24 cellular contexts compared by ENCODE assay signal in genomic region chr2:69807821-69808540, GRCh38. TPM values are rescaled to one million over a fixed set of nuclear protein-coding genes. Genes with fewer than 3 reads are reported as not detected.
A peak's percentile ranks its signal among the peaks of the same experiment; 100 is the strongest.
DNase-seq lines count a peak whose midpoint lies in the region; ATAC-seq and TF ChIP-seq lines count a peak whose summit lies in the region.
"Had no signal": no experiment of that assay in that cellular context is flagged by ENCODE, and none has a peak within 500 bp of the region (broad histone marks: within the 10 kb centered on the region; RNA-seq: fewer than 3 reads in every experiment).

No MANE protein-coding gene starts in this region.

- peaks cover 14% of the 10 kb centered on the region for H3K4me1 Mint-ChIP-seq in activated CD8-positive, alpha-beta T cell treated with anti-CD3 and anti-CD28 coated beads, Interleukin-2, amount 10 ng/mL, durations not matched to agents 7 days and 5 days (ENCODE audit: low read depth)
- H3K4me1 Mint-ChIP-seq in activated CD8-positive, alpha-beta T cell treated with anti-CD3 and anti-CD28 coated beads for 36 hours (ENCODE audit: low read depth): peaks cover 6% of the 10 kb centered on the region

- WGBS in neuronal stem cell (ENCODE audit: extremely low coverage in 2 of 2, insufficient read length in 2 of 2, insufficient replicate concordance in 1 of 2), 2 donors: no CpG with 5 or more reads among the region's 16 CpGs

- H3K4me1 ChIP-seq in neuronal stem cell (ENCODE audit: control insufficient read depth in 2 of 2, insufficient read depth in 1 of 2, low read depth in 1 of 2, low read length in 2 of 2): peaks cover 0 to 4% of the 10 kb centered on the region in 2 donors
- H3K4me1 ChIP-seq: A549, SJSA1 had no signal

- peaks cover 0 to 9% (median 0%) of the 10 kb centered on the region in 3 experiments for H3K27me3 ChIP-seq in neuronal stem cell (ENCODE audit: control insufficient read depth in 3 of 3, insufficient read depth in 3 of 3, low read depth in 1 of 3, low read length in 3 of 3)
- H3K27me3 ChIP-seq: MG63, SJSA1 had no signal

- no peaks in the 10 kb centered on the region for H3K79me1 ChIP-seq in neuronal stem cell (ENCODE audit: low read depth, low read length)

- H2BK12ac ChIP-seq in neuronal stem cell (ENCODE audit: low read length): no peak overlapping the region

- H2BK5ac ChIP-seq in neuronal stem cell (ENCODE audit: low read length): no peak overlapping the region

- no peak overlapping the region for H2AK5ac ChIP-seq in neuronal stem cell (ENCODE audit: low read depth, low read length)

- H3K9ac ChIP-seq in neuronal stem cell (ENCODE audit: low read depth, low read length, poor library complexity): no peak overlapping the region

- peaks cover 21% of the 10 kb centered on the region for H3K36me3 Mint-ChIP-seq in activated CD8-positive, alpha-beta T cell treated with anti-CD3 and anti-CD28 coated beads, Interleukin-2, amount 10 ng/mL, durations not matched to agents 7 days and 5 days (ENCODE audit: low read depth)
- peaks cover 4% of the 10 kb centered on the region for H3K36me3 Mint-ChIP-seq in activated CD8-positive, alpha-beta T cell treated with anti-CD3 and anti-CD28 coated beads for 36 hours (ENCODE audit: low read depth)
- H3K36me3 Mint-ChIP-seq: CD8-positive, alpha-beta T cell had no signal

- no peak for TF ChIP-seq CTCF in activated CD8-positive, alpha-beta T cell treated with anti-CD3 and anti-CD28 coated beads for 36 hours (IDR thresholded peaks at IDR 0.05)

- H3K9me3 Mint-ChIP-seq in activated CD8-positive, alpha-beta T cell treated with anti-CD3 and anti-CD28 coated beads, Interleukin-2, amount 10 ng/mL, durations not matched to agents 7 days and 5 days (ENCODE audit: insufficient read depth): no peaks in the 10 kb centered on the region
- no peaks in the 10 kb centered on the region for H3K9me3 Mint-ChIP-seq in activated CD8-positive, alpha-beta T cell treated with anti-CD3 and anti-CD28 coated beads for 36 hours
- H3K9me3 Mint-ChIP-seq: CD8-positive, alpha-beta T cell; T-cell had no signal

- DNase-seq in activated CD8-positive, alpha-beta T cell treated with anti-CD3 and anti-CD28 coated beads, Interleukin-2, amount 10 ng/mL, durations not matched to agents 7 days and 5 days: peak; percentile 9
- no peak for DNase-seq in activated CD8-positive, alpha-beta T cell treated with anti-CD3 and anti-CD28 coated beads for 36 hours
- DNase-seq in NCI-H69 (lab: John Stamatoyannopoulos, UW) (peak; percentile 87), neuronal stem cell (ENCODE audit: low spot score) (no peak), HCEC 1CT (no peak), HUDEP-2 (lab: John Stamatoyannopoulos, UW; ENCODE audit: unreplicated experiment in 76 of 76) (no peak)
- DNase-seq: Calu3; CD8-positive, alpha-beta T cell; DMS79 treated with DMSO at 0.1 percent for 48 hours; KBM-7; MG63; NCI-H1105 treated with DMSO at 0.1 percent for 48 hours; NCI-H146; NCI-H2227 treated with DMSO at 0.1 percent for 48 hours; NCI-H510A treated with DMSO at 0.1 percent for 48 hours; NCI-H82; Right ventricle myocardium superior; RPMI8226; T-cell had no signal

- H4K8ac ChIP-seq in neuronal stem cell (ENCODE audit: low read depth, low read length): no peak overlapping the region

- no peaks in the 10 kb centered on the region for H3K9me3 ChIP-seq in neuronal stem cell (replicated peaks in 1 of 2; ENCODE audit: control insufficient read depth in 2 of 2, insufficient read depth in 1 of 2, low read depth in 1 of 2, low read length in 2 of 2)
- H3K9me3 ChIP-seq: A549, MG63, SJSA1 had no signal

- H3K23ac ChIP-seq in neuronal stem cell (ENCODE audit: low read depth, low read length, poor library complexity): no peak overlapping the region

- CTCF ChIA-PET in activated CD8-positive, alpha-beta T cell treated with anti-CD3 and anti-CD28 coated beads, Interleukin-2, amount 10 ng/mL, durations not matched to agents 7 days and 5 days (lab: Charles Lee): interaction anchor here (1.3 to 18.4 kb wide), 3 partner anchors 9 to 82 kb away, joined by 3 to 434 read pairs (median 33); no protein-coding TSS in a partner anchor
- CTCF ChIA-PET in activated CD8-positive, alpha-beta T cell treated with anti-CD3 and anti-CD28 coated beads for 36 hours (lab: Charles Lee): interaction anchor here (1.8 to 6.3 kb wide), 2 partner anchors 9 to 83 kb away, joined by 7 to 87 read pairs; no protein-coding TSS in a partner anchor

- H3K4me3 Mint-ChIP-seq in activated CD8-positive, alpha-beta T cell treated with anti-CD3 and anti-CD28 coated beads, Interleukin-2, amount 10 ng/mL, durations not matched to agents 7 days and 5 days: no peak overlapping the region
- no peak overlapping the region for H3K4me3 Mint-ChIP-seq in activated CD8-positive, alpha-beta T cell treated with anti-CD3 and anti-CD28 coated beads for 36 hours
- H3K4me3 Mint-ChIP-seq: B cell; CD8-positive, alpha-beta T cell; T-cell had no signal

- no peak overlapping the region for H3K27ac Mint-ChIP-seq in activated CD8-positive, alpha-beta T cell treated with anti-CD3 and anti-CD28 coated beads, Interleukin-2, amount 10 ng/mL, durations not matched to agents 7 days and 5 days
- H3K27ac Mint-ChIP-seq in activated CD8-positive, alpha-beta T cell treated with anti-CD3 and anti-CD28 coated beads for 36 hours: no peak overlapping the region
- H3K27ac Mint-ChIP-seq: B cell; CD8-positive, alpha-beta T cell; T-cell had no signal

- no peaks in the 10 kb centered on the region for H3K27me3 Mint-ChIP-seq in activated CD8-positive, alpha-beta T cell treated with anti-CD3 and anti-CD28 coated beads, Interleukin-2, amount 10 ng/mL, durations not matched to agents 7 days and 5 days (ENCODE audit: low read depth)
- no peaks in the 10 kb centered on the region for H3K27me3 Mint-ChIP-seq in activated CD8-positive, alpha-beta T cell treated with anti-CD3 and anti-CD28 coated beads for 36 hours
- H3K27me3 Mint-ChIP-seq: B cell, T-cell had no signal

- H3K14ac ChIP-seq in neuronal stem cell (ENCODE audit: low read length): no peak overlapping the region

- H3K4me2 ChIP-seq in neuronal stem cell (ENCODE audit: insufficient read depth, low read length, poor library complexity, severe bottlenecking): no peak overlapping the region
- H3K4me2 ChIP-seq: A549 had no signal

- H3K36me3 ChIP-seq in neuronal stem cell (replicated peaks in 1 of 2; ENCODE audit: control insufficient read depth in 2 of 2, insufficient read depth in 2 of 2, low read length in 2 of 2): no peaks in the 10 kb centered on the region

- H3K4ac ChIP-seq in neuronal stem cell (ENCODE audit: low read length): no peak overlapping the region

- ATAC-seq in activated CD8-positive, alpha-beta T cell treated with anti-CD3 and anti-CD28 coated beads, Interleukin-2, amount 10 ng/mL, durations not matched to agents 7 days and 5 days: no peak
- no peak for ATAC-seq in activated CD8-positive, alpha-beta T cell treated with anti-CD3 and anti-CD28 coated beads for 36 hours
- no peak for ATAC-seq in HG02852 (IDR thresholded peaks at IDR 0.05; ENCODE audit: unreplicated experiment)
- ATAC-seq: A549; CD8-positive, alpha-beta T cell; T-cell had no signal

- POLR2A ChIA-PET in activated CD8-positive, alpha-beta T cell treated with anti-CD3 and anti-CD28 coated beads, Interleukin-2, amount 10 ng/mL, durations not matched to agents 7 days and 5 days (lab: Charles Lee): interaction anchor here (0.7 kb wide), 1 partner anchor 200 kb away, joined by 3 read pairs; no protein-coding TSS in a partner anchor
- POLR2A ChIA-PET in activated CD8-positive, alpha-beta T cell treated with anti-CD3 and anti-CD28 coated beads for 36 hours (lab: Charles Lee): no interaction called here

- H2BK120ac ChIP-seq in neuronal stem cell (ENCODE audit: low read depth, low read length): no peak overlapping the region

- intact Hi-C loops in activated CD8-positive, alpha-beta T cell treated with anti-CD3 and anti-CD28 coated beads for 36 hours (cut with micrococcal nuclease): no loop called here

- no peak overlapping the region for H3K4me3 ChIP-seq in neuronal stem cell (ENCODE audit: low read length in 2 of 2)
- H3K4me3 ChIP-seq: A549, MG63, SJSA1 had no signal

- no peak overlapping the region for H4K91ac ChIP-seq in neuronal stem cell (ENCODE audit: low read depth, low read length, poor library complexity)

- H3K18ac ChIP-seq in neuronal stem cell (ENCODE audit: low read length): peak overlapping the region; percentile 35

- H2AFZ ChIP-seq in neuronal stem cell (ENCODE audit: low read length): no peak overlapping the region

- no peak overlapping the region for H2BK15ac ChIP-seq in neuronal stem cell (ENCODE audit: low read length)

- H3K27ac ChIP-seq in neuronal stem cell (replicated peaks; ENCODE audit: low read length): no peak overlapping the region
- H3K27ac ChIP-seq: A549, C4-2B, SJSA1 had no signal

RNA-seq across cellular contexts. Expression of gene GMCL1, which starts 21.5 kb away (rescaled TPM):
- total RNA-seq in activated CD8-positive, alpha-beta T cell treated with anti-CD3 and anti-CD28 coated beads, Interleukin-2, amount 10 ng/mL, durations not matched to agents 7 days and 5 days: 10 to 100 TPM; 25.4 to 31.6 TPM
- 10 to 100 TPM; 18.1 to 20.4 TPM for total RNA-seq in activated CD8-positive, alpha-beta T cell treated with anti-CD3 and anti-CD28 coated beads for 36 hours
- 25.9 TPM for polyA plus RNA-seq in neuronal stem cell (2013, experiment 1 of 2)
- 31.8 TPM for polyA plus RNA-seq in neuronal stem cell (2013, experiment 2 of 2)

Comparison
In these comparisons a context has a peak if more than half of its experiments do, and no peak if none do; other contexts are left out.
1. DNase-seq: peak in activated CD8-positive, alpha-beta T cell treated with anti-CD3 and anti-CD28 coated beads, Interleukin-2, amount 10 ng/mL, durations not matched to agents 7 days and 5 days (single experiment) and NCI-H69 (single experiment); none in activated CD8-positive, alpha-beta T cell treated with anti-CD3 and anti-CD28 coated beads for 36 hours (single experiment), neuronal stem cell (single experiment), HCEC 1CT (single experiment) and HUDEP-2 (0 of 76).